In genomic region chr1:26225033-26225831, GRCh38 we compare ENCODE assay signal across 8 cellular contexts. TPM values are rescaled to one million over a fixed set of nuclear protein-coding genes. Genes with fewer than 3 reads are reported as not detected.
DNase-seq lines count a peak whose midpoint lies in the region; ATAC-seq and TF ChIP-seq lines count a peak whose summit lies in the region.

No MANE protein-coding gene starts in this region.

- H4K20me1 ChIP-seq in H9 (ENCODE audit: control insufficient read depth, insufficient read depth, insufficient read length) = no peaks in the 10 kb centered on the region

- H2AK5ac ChIP-seq in H9 (ENCODE audit: insufficient read length, low read length) = no peak overlapping the region

- no peak overlapping the region for H4K5ac ChIP-seq in H9 (ENCODE audit: insufficient read length, low read depth, low read length)

- H2BK5ac ChIP-seq in H9 (ENCODE audit: insufficient read length, low read length) = no peak overlapping the region

- peak; percentile 99 for DNase-seq in H9
- DNase-seq in activated T-cell treated with anti-CD3 and anti-CD28 coated beads, Interleukin-2, amount 50 U/mL, for 24 hours = peak; percentile 66
- DNase-seq in mucosa of descending colon = peak; percentile 82 to 87 (median 82)
- peak; percentile 41 for DNase-seq in stimulated activated naive B cell treated with anti-CD40 and anti-IgM and Interleukin-4, amounts not matched to agents 10 μg/mL and 1 μg/mL and 100 μg/mL, for 72 hours
- no peak for DNase-seq in glomerular visceral epithelial cell (ENCODE audit: extremely low spot score)

- no peak overlapping the region for H2BK20ac ChIP-seq in H9 (ENCODE audit: low read depth, low read length, poor library complexity, severe bottlenecking)

- H3K9me3 Mint-ChIP-seq in H9 = no peaks in the 10 kb centered on the region
- no peaks in the 10 kb centered on the region for H3K9me3 Mint-ChIP-seq in activated T-cell treated with anti-CD3 and anti-CD28 coated beads, Interleukin-2, amount 50 U/mL, for 24 hours
- no peaks in the 10 kb centered on the region for H3K9me3 Mint-ChIP-seq in stimulated activated naive B cell treated with anti-CD40 and anti-IgM and Interleukin-4, amounts not matched to agents 10 μg/mL and 1 μg/mL and 100 μg/mL, for 72 hours

- H2AFZ ChIP-seq in H9 (ENCODE audit: low read length) = no peak overlapping the region

- no peak overlapping the region for H3K27ac ChIP-seq in H9 (ENCODE audit: insufficient read length, low read depth, low read length)

- ATAC-seq in esophagus mucosa (peak; percentile 29), mucosa of descending colon (peak; percentile 83), GM21528 (IDR thresholded peaks at IDR 0.05; ENCODE audit: low FRiP score, unreplicated experiment) (no peak), HG03432 (IDR thresholded peaks at IDR 0.05; ENCODE audit: unreplicated experiment) (no peak)
- peak; percentile 88 to 89 for ATAC-seq in stimulated activated naive B cell treated with anti-CD40 and anti-IgM and Interleukin-4, amounts not matched to agents 10 μg/mL and 1 μg/mL and 100 μg/mL, for 72 hours (replicated peaks)

- H3K79me2 ChIP-seq in H9 (ENCODE audit: insufficient read depth, low read length) = no peaks in the 10 kb centered on the region

- H2BK120ac ChIP-seq in H9 (ENCODE audit: low read depth, low read length, poor library complexity, severe bottlenecking) = no peak overlapping the region

- peaks cover 43% of the 10 kb centered on the region for H3K27me3 Mint-ChIP-seq in H9 (ENCODE audit: low read depth)
- peaks cover 38% of the 10 kb centered on the region for H3K27me3 Mint-ChIP-seq in activated T-cell treated with anti-CD3 and anti-CD28 coated beads, Interleukin-2, amount 50 U/mL, for 24 hours
- H3K27me3 Mint-ChIP-seq in stimulated activated naive B cell treated with anti-CD40 and anti-IgM and Interleukin-4, amounts not matched to agents 10 μg/mL and 1 μg/mL and 100 μg/mL, for 72 hours = peaks cover 31 to 33% of the 10 kb centered on the region in 2 donors

- intact Hi-C loops in mucosa of descending colon (cut with DNase I, micrococcal nuclease) = no loop called here

- no peak overlapping the region for H4K91ac ChIP-seq in H9 (ENCODE audit: insufficient read length, low read depth, low read length)

- H3K23ac ChIP-seq in H9 (ENCODE audit: insufficient read length, low read depth, low read length) = no peak overlapping the region

- H2BK12ac ChIP-seq in H9 (ENCODE audit: insufficient read length, low read depth, low read length) = no peak overlapping the region

- no peaks in the 10 kb centered on the region for H3K79me1 ChIP-seq in H9 (ENCODE audit: insufficient read depth, low read depth, low read length, poor library complexity, severe bottlenecking)

- H3K9ac ChIP-seq in H9 (ENCODE audit: extremely low read depth, insufficient read length, low read length) = no peak overlapping the region

- peak overlapping the region; percentile 78; the same call in 1 of the 2 replicates for H3K14ac ChIP-seq in H9 (ENCODE audit: insufficient read depth, low read length)

- H3K4me1 ChIP-seq in H9 (ENCODE audit: insufficient read depth, low read length) = no peaks in the 10 kb centered on the region
- H3K4me1 ChIP-seq in mucosa of descending colon (ENCODE audit: low read depth) = peaks cover 14% of the 10 kb centered on the region

- no peaks in the 10 kb centered on the region for H3K36me3 ChIP-seq in mucosa of descending colon (ENCODE audit: low read depth)

- no peak overlapping the region for H3T11ph ChIP-seq in H9 (ENCODE audit: low read length)

- no peak overlapping the region for H3K4me3 ChIP-seq in mucosa of descending colon

- no CpG with 5 or more reads among the region's 50 CpGs for whole genome bisulfite sequencing in H9 (ENCODE audit: extremely low coverage, insufficient read length, low lambda C conversion rate)

- H4K8ac ChIP-seq in H9 (replicated peaks; ENCODE audit: insufficient read length, low read depth, low read length) = no peak overlapping the region

- H3K27me3 ChIP-seq in H9 (ENCODE audit: insufficient read depth, low read length) = no peaks in the 10 kb centered on the region

- H3K9me3 ChIP-seq in H9 (ENCODE audit: control insufficient read depth, low read depth, low read length) = no peaks in the 10 kb centered on the region
- H3K9me3 ChIP-seq in mucosa of descending colon = no peaks in the 10 kb centered on the region

- no peak overlapping the region for H2BK15ac ChIP-seq in H9 (ENCODE audit: low read depth, low read length)

- H3K18ac ChIP-seq in H9 (ENCODE audit: insufficient read length, low read depth, low read length) = no peak overlapping the region

- H3K4me1 Mint-ChIP-seq in H9 = peaks cover 11 to 13% of the 10 kb centered on the region in 2 experiments
- peaks cover 15% of the 10 kb centered on the region for H3K4me1 Mint-ChIP-seq in activated T-cell treated with anti-CD3 and anti-CD28 coated beads, Interleukin-2, amount 50 U/mL, for 24 hours (ENCODE audit: low read depth)
- peaks cover 8 to 19% of the 10 kb centered on the region in 2 donors for H3K4me1 Mint-ChIP-seq in stimulated activated naive B cell treated with anti-CD40 and anti-IgM and Interleukin-4, amounts not matched to agents 10 μg/mL and 1 μg/mL and 100 μg/mL, for 72 hours

- H3K27ac Mint-ChIP-seq in H9 = no peak overlapping the region
- no peak overlapping the region for H3K27ac Mint-ChIP-seq in activated T-cell treated with anti-CD3 and anti-CD28 coated beads, Interleukin-2, amount 50 U/mL, for 24 hours
- H3K27ac Mint-ChIP-seq in stimulated activated naive B cell treated with anti-CD40 and anti-IgM and Interleukin-4, amounts not matched to agents 10 μg/mL and 1 μg/mL and 100 μg/mL, for 72 hours = peak overlapping the region; percentile 37

- H3K4ac ChIP-seq in H9 (ENCODE audit: low read depth, low read length) = no peak overlapping the region

- TF ChIP-seq CTCF in H9 (conservative IDR thresholded peaks at IDR 0.05) = no peak
- no peak for TF ChIP-seq CTCF in mucosa of descending colon (IDR thresholded peaks at IDR 0.05)

- peak overlapping the region; percentile 48 for H3K4me2 ChIP-seq in H9 (ENCODE audit: insufficient read depth, insufficient read length, low read length)

- H3K56ac ChIP-seq in H9 (ENCODE audit: insufficient read length, low read depth, low read length) = no peak overlapping the region

- peaks cover 9% of the 10 kb centered on the region for H3K23me2 ChIP-seq in H9 (ENCODE audit: insufficient read length, low read depth, low read length, poor library complexity, severe bottlenecking)

- H3K36me3 Mint-ChIP-seq in H9 (ENCODE audit: insufficient read depth in 1 of 3, low read depth in 3 of 3) = no peaks in the 10 kb centered on the region
- H3K36me3 Mint-ChIP-seq in activated T-cell treated with anti-CD3 and anti-CD28 coated beads, Interleukin-2, amount 50 U/mL, for 24 hours (ENCODE audit: low read depth) = no peaks in the 10 kb centered on the region
- H3K36me3 Mint-ChIP-seq in stimulated activated naive B cell treated with anti-CD40 and anti-IgM and Interleukin-4, amounts not matched to agents 10 μg/mL and 1 μg/mL and 100 μg/mL, for 72 hours = peaks cover 0 to 4% of the 10 kb centered on the region in 2 donors

- peak overlapping the region; percentile 63 to 83 for H3K4me3 Mint-ChIP-seq in H9
- peak overlapping the region; percentile 58 for H3K4me3 Mint-ChIP-seq in activated T-cell treated with anti-CD3 and anti-CD28 coated beads, Interleukin-2, amount 50 U/mL, for 24 hours
- H3K4me3 Mint-ChIP-seq in stimulated activated naive B cell treated with anti-CD40 and anti-IgM and Interleukin-4, amounts not matched to agents 10 μg/mL and 1 μg/mL and 100 μg/mL, for 72 hours = peak overlapping the region; percentile 81

RNA-seq across cellular contexts. Expression of gene CEP85, which starts 8.8 kb away (rescaled TPM):
- 37.9 and 38.6 TPM in 2 replicates for total RNA-seq in H9 (2021)
- total RNA-seq in esophagus mucosa = 8.7 TPM
- total RNA-seq in mucosa of descending colon = 10 to 100 TPM; 10.7 to 15.9 (median 15.6) TPM

RNA-seq across cellular contexts. Expression of gene CATSPER4, which starts 34.8 kb away (rescaled TPM):
- 0.26 TPM in 1 of 2 replicates, not detected in the other for total RNA-seq in H9 (2021)
- not detected for total RNA-seq in esophagus mucosa
- not detected for total RNA-seq in mucosa of descending colon

RNA-seq across cellular contexts. Expression of gene CNKSR1, which starts 47.9 kb away (rescaled TPM):
- total RNA-seq in H9 (2021) (23.4 and 26.3 TPM in 2 replicates), esophagus mucosa (19.7 TPM), mucosa of descending colon (10 to 100 TPM; 19.6 to 65.7 (median 38.6) TPM)

RNA-seq across cellular contexts. Expression of gene ZNF593OS, which starts 53.6 kb away (rescaled TPM):
- total RNA-seq in H9 (2021) = not detected in 2 replicates
- total RNA-seq in esophagus mucosa = 0.16 TPM
- not detected for total RNA-seq in mucosa of descending colon

RNA-seq across cellular contexts. Expression of gene SH3BGRL3, which starts 54.7 kb away (rescaled TPM):
- total RNA-seq in H9 (2021) (86.2 and 86.3 TPM in 2 replicates), esophagus mucosa (242 TPM), mucosa of descending colon (100 to 1,000 TPM; 156 to 422 (median 385) TPM)

Comparison
In these comparisons a context has a peak if more than half of its experiments do, and no peak if none do; other contexts are left out.
1. ATAC-seq: peak in esophagus mucosa (single experiment), mucosa of descending colon (single experiment) and stimulated activated naive B cell treated with anti-CD40 and anti-IgM and Interleukin-4, amounts not matched to agents 10 μg/mL and 1 μg/mL and 100 μg/mL, for 72 hours (2 of 2); none in GM21528 (single experiment) and HG03432 (single experiment).
2. Peak in every context shown above with its lines, with median percentiles within 50 percentile points of each other: H3K4me3 Mint-ChIP-seq.